In the genomic region with DNA sequence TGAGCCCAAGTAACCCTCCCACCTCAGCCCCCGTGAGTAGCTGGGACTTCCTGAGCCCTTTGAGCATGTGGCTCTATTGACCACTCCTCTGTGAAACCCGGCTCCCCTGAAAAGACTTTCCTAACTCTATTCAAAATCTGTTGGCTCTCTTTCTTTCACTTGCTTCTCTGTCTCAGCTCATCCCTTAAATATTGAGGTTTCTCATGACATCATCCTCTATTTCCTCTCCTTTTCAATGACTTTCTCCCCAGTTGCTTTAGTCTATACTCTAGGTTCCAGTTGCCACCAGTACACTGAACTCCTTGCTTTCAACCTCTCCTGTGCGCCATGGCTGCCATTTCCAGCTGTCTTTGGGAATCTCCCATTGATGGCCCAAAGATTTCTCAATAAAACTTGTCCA, we compare ENCODE assay signal across 25 cellular contexts.
A peak's percentile ranks its signal among the peaks of the same experiment; 100 is the strongest.
DNase-seq lines count a peak whose midpoint lies in the region; ATAC-seq and TF ChIP-seq lines count a peak whose summit lies in the region.
"Had no signal": no experiment of that assay in that cellular context is flagged by ENCODE, and none has a peak within 500 bp of the region (broad histone marks: within the 10 kb centered on the region; RNA-seq: fewer than 3 reads in every experiment).

No MANE protein-coding gene starts in this region.

- no peaks in the 10 kb centered on the region for H3K36me3 ChIP-seq in OCI-LY1 (ENCODE audit: insufficient read depth, low read length)
- no peaks in the 10 kb centered on the region for H3K36me3 ChIP-seq in ascending aorta
- H3K36me3 ChIP-seq: suprapubic skin, uterus had no signal

- intact Hi-C loops in activated naive CD4-positive, alpha-beta T cell treated with anti-CD3 and anti-CD28 coated beads for 36 hours (cut with micrococcal nuclease) = no loop called here
- intact Hi-C loops in ascending aorta (cut with DNase I) = no loop called here

- CTCF ChIA-PET in activated naive CD4-positive, alpha-beta T cell treated with anti-CD3 and anti-CD28 coated beads for 36 hours (lab: Charles Lee) = interaction anchor here (0.6 kb wide), 1 partner anchor 9 kb away, joined by 3 read pairs; no protein-coding TSS in a partner anchor

- peaks cover 46% of the 10 kb centered on the region for H3K4me1 ChIP-seq in OCI-LY1 (ENCODE audit: insufficient read depth, low read length, severe bottlenecking)
- peaks cover 9 to 29% of the 10 kb centered on the region in 2 donors for H3K4me1 ChIP-seq in ascending aorta
- H3K4me1 ChIP-seq: parathyroid adenoma, uterus had no signal

- H3K27ac ChIP-seq in OCI-LY1 (ENCODE audit: low read depth, low read length, poor library complexity, severe bottlenecking) = no peak overlapping the region
- peak overlapping the region; percentile 61 to 83 for H3K27ac ChIP-seq in ascending aorta
- H3K27ac ChIP-seq: C4-2B, epithelial cell of prostate, heart right ventricle, parathyroid adenoma, RWPE1, suprapubic skin, uterus had no signal

- peaks cover 2% of the 10 kb centered on the region for H3K36me3 Mint-ChIP-seq in activated naive CD4-positive, alpha-beta T cell treated with anti-CD3 and anti-CD28 coated beads for 36 hours (ENCODE audit: low read depth)
- peaks cover 19 to 20% of the 10 kb centered on the region in 2 donors for H3K36me3 Mint-ChIP-seq in activated naive CD4-positive, alpha-beta T cell treated with anti-CD3 and anti-CD28 coated beads, Interleukin-2, amount 50 U/mL, for 72 hours
- no peaks in the 10 kb centered on the region for H3K36me3 Mint-ChIP-seq in stimulated activated memory B cell treated with anti-CD40 and anti-IgM and Interleukin-4, amounts not matched to agents 10 μg/mL and 1 μg/mL and 100 μg/mL, for 72 hours

- H3K27me3 ChIP-seq in OCI-LY1 (ENCODE audit: insufficient read depth, low read length) = no peaks in the 10 kb centered on the region
- H3K27me3 ChIP-seq in ascending aorta = no peaks in the 10 kb centered on the region
- H3K27me3 ChIP-seq: heart right ventricle, suprapubic skin, uterus had no signal

- H3K4me3 ChIP-seq in OCI-LY1 (ENCODE audit: low read depth, low read length, poor library complexity, severe bottlenecking) (no peak overlapping the region), ascending aorta (no peak overlapping the region)
- H3K4me3 ChIP-seq: heart right ventricle, suprapubic skin, uterus had no signal

- no peak overlapping the region for H3K4me3 Mint-ChIP-seq in activated naive CD4-positive, alpha-beta T cell treated with anti-CD3 and anti-CD28 coated beads for 36 hours
- no peak overlapping the region for H3K4me3 Mint-ChIP-seq in stimulated activated memory B cell treated with anti-CD40 and anti-IgM and Interleukin-4, amounts not matched to agents 10 μg/mL and 1 μg/mL and 100 μg/mL, for 72 hours
- H3K4me3 Mint-ChIP-seq: nephron had no signal

- no peaks in the 10 kb centered on the region for H3F3A ChIP-seq in OCI-LY1 (ENCODE audit: insufficient read depth, low read length)

- 0 out of 2 replicates have a peak overlapping the region, but pooled peaks have one; percentile 63 for H2AFZ ChIP-seq in OCI-LY1 (ENCODE audit: low read length)
- H2AFZ ChIP-seq: parathyroid adenoma had no signal

- H3K9me3 ChIP-seq in OCI-LY1 (ENCODE audit: low read length) = no peaks in the 10 kb centered on the region
- H3K9me3 ChIP-seq in ascending aorta = no peaks in the 10 kb centered on the region
- H3K9me3 ChIP-seq: heart right ventricle, SK-N-SH, suprapubic skin, uterus had no signal

- H3K4me1 Mint-ChIP-seq in activated naive CD4-positive, alpha-beta T cell treated with anti-CD3 and anti-CD28 coated beads for 36 hours (ENCODE audit: low read depth) = peaks cover 75% of the 10 kb centered on the region
- peaks cover 56% of the 10 kb centered on the region for H3K4me1 Mint-ChIP-seq in stimulated activated memory B cell treated with anti-CD40 and anti-IgM and Interleukin-4, amounts not matched to agents 10 μg/mL and 1 μg/mL and 100 μg/mL, for 72 hours
- H3K4me1 Mint-ChIP-seq: nephron had no signal

- no peaks in the 10 kb centered on the region for H4K20me1 ChIP-seq in OCI-LY1 (ENCODE audit: insufficient read depth, low read length)

- H3K9ac ChIP-seq in OCI-LY1 (ENCODE audit: low read length) = no peak overlapping the region
- H3K9ac ChIP-seq: parathyroid adenoma, SK-N-SH had no signal

- no peak overlapping the region for H3K4me2 ChIP-seq in OCI-LY1 (ENCODE audit: low read length)
- H3K4me2 ChIP-seq: SK-N-SH had no signal

- H3K79me2 ChIP-seq in OCI-LY1 (ENCODE audit: insufficient read depth, low read length) = no peaks in the 10 kb centered on the region
- H3K79me2 ChIP-seq: parathyroid adenoma had no signal

- H3K27ac Mint-ChIP-seq in activated naive CD4-positive, alpha-beta T cell treated with anti-CD3 and anti-CD28 coated beads for 36 hours = peak overlapping the region; percentile 25
- peak overlapping the region in 1 of 2 donors; percentile 92 for H3K27ac Mint-ChIP-seq in activated naive CD4-positive, alpha-beta T cell treated with anti-CD3 and anti-CD28 coated beads, Interleukin-2, amount 50 U/mL, for 72 hours
- peak overlapping the region; percentile 82 for H3K27ac Mint-ChIP-seq in stimulated activated memory B cell treated with anti-CD40 and anti-IgM and Interleukin-4, amounts not matched to agents 10 μg/mL and 1 μg/mL and 100 μg/mL, for 72 hours
- H3K27ac Mint-ChIP-seq: nephron had no signal

- H3K27me3 Mint-ChIP-seq in activated naive CD4-positive, alpha-beta T cell treated with anti-CD3 and anti-CD28 coated beads for 36 hours (ENCODE audit: low read depth) = no peaks in the 10 kb centered on the region
- H3K27me3 Mint-ChIP-seq in stimulated activated memory B cell treated with anti-CD40 and anti-IgM and Interleukin-4, amounts not matched to agents 10 μg/mL and 1 μg/mL and 100 μg/mL, for 72 hours = no peaks in the 10 kb centered on the region

- no peak for TF ChIP-seq CTCF in OCI-LY1 (IDR thresholded peaks at IDR 0.05; ENCODE audit: low read length)
- TF ChIP-seq CTCF in ascending aorta (IDR thresholded peaks at IDR 0.05) = no peak

- no peak for ATAC-seq in activated naive CD4-positive, alpha-beta T cell treated with anti-CD3 and anti-CD28 coated beads, Interleukin-2, amount 50 U/mL, for 72 hours
- no peak for ATAC-seq in stimulated activated memory B cell treated with anti-CD40 and anti-IgM and Interleukin-4, amounts not matched to agents 10 μg/mL and 1 μg/mL and 100 μg/mL, for 72 hours
- ATAC-seq in GM19324 (IDR thresholded peaks at IDR 0.05; ENCODE audit: low FRiP score, unreplicated experiment) = no peak
- ATAC-seq: heart right ventricle, right cardiac atrium had no signal

- no peak for DNase-seq in activated naive CD4-positive, alpha-beta T cell treated with anti-CD3 and anti-CD28 coated beads for 36 hours
- DNase-seq in activated naive CD4-positive, alpha-beta T cell treated with anti-CD3 and anti-CD28 coated beads, Interleukin-2, amount 50 U/mL, for 72 hours (ENCODE audit: low spot score in 2 of 2) = no peak
- DNase-seq in ascending aorta (ENCODE audit: low spot score in 2 of 2) (no peak), NCI-H2227 treated with DMSO at 0.1 percent for 48 hours (lab: John Stamatoyannopoulos, UW) (no peak), NOMO-1 treated with DMSO at 0.1 percent for 48 hours (lab: John Stamatoyannopoulos, UW; ENCODE audit: unreplicated experiment) (no peak)
- DNase-seq: ACHN, activated gamma-delta T cell, DMS 273 treated with DMSO at 0.1 percent for 48 hours, GF-D8, heart right ventricle, KG1, NCI-H1436 treated with DMSO at 0.1 percent for 48 hours, NCI-H526, right cardiac atrium, SK-N-SH, uterus had no signal

- no peaks in the 10 kb centered on the region for H3K9me2 ChIP-seq in OCI-LY1 (ENCODE audit: low read depth, low read length)
- H3K9me2 ChIP-seq: SK-N-SH had no signal

- H3K9me3 Mint-ChIP-seq in activated naive CD4-positive, alpha-beta T cell treated with anti-CD3 and anti-CD28 coated beads for 36 hours = no peaks in the 10 kb centered on the region
- peaks cover 15 to 22% of the 10 kb centered on the region in 2 donors for H3K9me3 Mint-ChIP-seq in activated naive CD4-positive, alpha-beta T cell treated with anti-CD3 and anti-CD28 coated beads, Interleukin-2, amount 50 U/mL, for 72 hours
- peaks cover 5% of the 10 kb centered on the region for H3K9me3 Mint-ChIP-seq in stimulated activated memory B cell treated with anti-CD40 and anti-IgM and Interleukin-4, amounts not matched to agents 10 μg/mL and 1 μg/mL and 100 μg/mL, for 72 hours
- H3K9me3 Mint-ChIP-seq: nephron had no signal
